In genomic region chr6:17305219-17306001, GRCh38 we compare ENCODE assay signal across 2 cellular contexts.
TF ChIP-seq lines count a peak whose summit lies in the region.

No MANE protein-coding gene starts in this region.

TF ChIP-seq in SK-N-SH treated with all-trans-retinoic acid at 6 μM for 48 hours, 23 proteins besides CTCF, POLR2A, EP300 and RAD21:
- TF ChIP-seq CREB5 (CRISPR knock-in tag; IDR thresholded peaks at IDR 0.05; ENCODE audit: low read depth): no peak
- TF ChIP-seq TCF4 (CRISPR knock-in tag; IDR thresholded peaks at IDR 0.05; ENCODE audit: borderline replicate concordance): no peak
- TF ChIP-seq ZNF565 (CRISPR knock-in tag; conservative IDR thresholded peaks at IDR 0.05; ENCODE audit: low read depth): no peak
- TF ChIP-seq RARB (CRISPR knock-in tag; IDR thresholded peaks at IDR 0.05): no peak
- no peak for TF ChIP-seq ZFP30 (CRISPR knock-in tag; IDR thresholded peaks at IDR 0.05)
- no peak for TF ChIP-seq BACH2 (CRISPR knock-in tag; IDR thresholded peaks at IDR 0.05; ENCODE audit: borderline replicate concordance)
- no peak for TF ChIP-seq TSHZ2 (CRISPR knock-in tag; IDR thresholded peaks at IDR 0.05)
- TF ChIP-seq TOX (CRISPR knock-in tag; IDR thresholded peaks at IDR 0.05; ENCODE audit: borderline replicate concordance): no peak
- no peak for TF ChIP-seq PATZ1 (CRISPR knock-in tag; IDR thresholded peaks at IDR 0.05; ENCODE audit: borderline replicate concordance)
- TF ChIP-seq, protein P1, sequence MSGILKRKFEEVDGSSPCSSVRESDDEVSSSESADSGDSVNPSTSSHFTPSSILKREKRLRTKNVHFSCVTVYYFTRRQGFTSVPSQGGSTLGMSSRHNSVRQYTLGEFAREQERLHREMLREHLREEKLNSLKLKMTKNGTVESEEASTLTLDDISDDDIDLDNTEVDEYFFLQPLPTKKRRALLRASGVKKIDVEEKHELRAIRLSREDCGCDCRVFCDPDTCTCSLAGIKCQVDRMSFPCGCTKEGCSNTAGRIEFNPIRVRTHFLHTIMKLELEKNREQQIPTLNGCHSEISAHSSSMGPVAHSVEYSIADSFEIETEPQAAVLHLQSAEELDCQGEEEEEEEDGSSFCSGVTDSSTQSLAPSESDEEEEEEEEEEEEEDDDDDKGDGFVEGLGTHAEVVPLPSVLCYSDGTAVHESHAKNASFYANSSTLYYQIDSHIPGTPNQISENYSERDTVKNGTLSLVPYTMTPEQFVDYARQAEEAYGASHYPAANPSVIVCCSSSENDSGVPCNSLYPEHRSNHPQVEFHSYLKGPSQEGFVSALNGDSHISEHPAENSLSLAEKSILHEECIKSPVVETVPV (CRISPR knock-in tag; IDR thresholded peaks at IDR 0.05): no peak
- TF ChIP-seq CSDC2 (CRISPR knock-in tag; IDR thresholded peaks at IDR 0.05): no peak
- no peak for TF ChIP-seq ZFP3 (CRISPR knock-in tag; IDR thresholded peaks at IDR 0.05)
- TF ChIP-seq, protein P2, sequence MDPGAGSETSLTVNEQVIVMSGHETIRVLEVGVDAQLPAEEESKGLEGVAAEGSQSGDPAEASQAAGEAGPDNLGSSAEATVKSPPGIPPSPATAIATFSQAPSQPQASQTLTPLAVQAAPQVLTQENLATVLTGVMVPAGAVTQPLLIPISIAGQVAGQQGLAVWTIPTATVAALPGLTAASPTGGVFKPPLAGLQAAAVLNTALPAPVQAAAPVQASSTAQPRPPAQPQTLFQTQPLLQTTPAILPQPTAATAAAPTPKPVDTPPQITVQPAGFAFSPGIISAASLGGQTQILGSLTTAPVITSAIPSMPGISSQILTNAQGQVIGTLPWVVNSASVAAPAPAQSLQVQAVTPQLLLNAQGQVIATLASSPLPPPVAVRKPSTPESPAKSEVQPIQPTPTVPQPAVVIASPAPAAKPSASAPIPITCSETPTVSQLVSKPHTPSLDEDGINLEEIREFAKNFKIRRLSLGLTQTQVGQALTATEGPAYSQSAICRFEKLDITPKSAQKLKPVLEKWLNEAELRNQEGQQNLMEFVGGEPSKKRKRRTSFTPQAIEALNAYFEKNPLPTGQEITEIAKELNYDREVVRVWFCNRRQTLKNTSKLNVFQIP (CRISPR knock-in tag; IDR thresholded peaks at IDR 0.05; ENCODE audit: borderline replicate concordance, low read depth): no peak
- no peak for TF ChIP-seq ZNF70 (CRISPR knock-in tag; IDR thresholded peaks at IDR 0.05)
- no peak for TF ChIP-seq OSR1 (CRISPR knock-in tag; IDR thresholded peaks at IDR 0.05)
- TF ChIP-seq SNAI2 (CRISPR knock-in tag; IDR thresholded peaks at IDR 0.05): no peak
- no peak for TF ChIP-seq ESRRG (CRISPR knock-in tag; IDR thresholded peaks at IDR 0.05)

TF ChIP-seq in SK-N-SH, 30 proteins besides CTCF, POLR2A, EP300 and RAD21 (continued from another document):
- TF ChIP-seq IRF3 (IDR thresholded peaks at IDR 0.05; ENCODE audit: low read depth, low read length) (no peak), MAX (IDR thresholded peaks at IDR 0.05; ENCODE audit: low read depth) (no peak)
TF ChIP-seq in SK-N-SH: peak in this region for 0.
